30 cellular contexts compared by ENCODE assay signal in the genomic region with DNA sequence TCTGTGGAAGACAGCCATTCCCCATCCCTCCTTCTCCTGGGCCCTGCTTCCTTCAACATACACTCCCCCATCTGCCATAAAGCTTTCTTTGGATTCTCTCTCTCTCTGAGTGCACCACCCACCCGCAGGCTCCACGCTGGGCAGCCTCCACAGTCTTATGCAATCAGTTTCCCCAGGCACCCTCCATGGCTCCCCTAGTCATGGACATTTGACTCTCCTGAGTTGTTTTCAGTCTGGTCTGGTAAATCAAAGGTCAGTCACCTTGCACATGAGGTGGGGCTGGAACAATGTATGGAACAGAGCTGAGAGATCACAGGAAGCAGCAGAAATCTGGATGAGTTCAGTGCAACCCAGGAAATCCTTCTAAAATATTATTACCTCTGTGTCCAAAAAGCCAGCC.
"Had no signal": no experiment of that assay in that cellular context is flagged by ENCODE, and none has a peak within 500 bp of the region (broad histone marks: within the 10 kb centered on the region; RNA-seq: fewer than 3 reads in every experiment).

No MANE protein-coding gene starts in this region.

- H3K4me1 ChIP-seq: breast epithelium, colonic mucosa, esophagus muscularis mucosa, gastroesophageal sphincter, heart right ventricle had no signal

- H3K36me3 Mint-ChIP-seq: activated CD4-positive, alpha-beta memory T cell treated with anti-CD3 and anti-CD28 coated beads for 36 hours; activated naive CD4-positive, alpha-beta T cell treated with anti-CD3 and anti-CD28 coated beads, Interleukin-2, amount 10 ng/mL, durations not matched to agents 7 days and 5 days; activated naive CD4-positive, alpha-beta T cell treated with anti-CD3 and anti-CD28 coated beads, Interleukin-2, amount 50 U/mL, for 72 hours; activated naive CD8-positive, alpha-beta T cell treated with anti-CD3 and anti-CD28 coated beads, Interleukin-2, amount 10 ng/mL, durations not matched to agents 7 days and 5 days; brain had no signal

- H3K27ac ChIP-seq: breast epithelium, cardiac muscle cell, colonic mucosa, esophagus muscularis mucosa, gastroesophageal sphincter, heart right ventricle had no signal

- H3K9me3 ChIP-seq: breast epithelium, colonic mucosa, esophagus muscularis mucosa, gastroesophageal sphincter had no signal

- H3K9me3 Mint-ChIP-seq: activated CD4-positive, alpha-beta memory T cell treated with anti-CD3 and anti-CD28 coated beads for 36 hours; activated CD4-positive, alpha-beta T cell treated with anti-CD3 and anti-CD28 coated beads, Interleukin-2, amount 10 ng/mL, durations not matched to agents 24 days and 14 days; activated naive CD4-positive, alpha-beta T cell treated with anti-CD3 and anti-CD28 coated beads, Interleukin-2, amount 10 ng/mL, durations not matched to agents 7 days and 5 days; activated naive CD4-positive, alpha-beta T cell treated with anti-CD3 and anti-CD28 coated beads, Interleukin-2, amount 50 U/mL, for 72 hours; activated naive CD8-positive, alpha-beta T cell treated with anti-CD3 and anti-CD28 coated beads, Interleukin-2, amount 10 ng/mL, durations not matched to agents 7 days and 5 days; activated T-cell treated with anti-CD3 and anti-CD28 coated beads, Interleukin-2, amount 50 U/mL, for 24 hours; activated T-cell treated with anti-CD3 and anti-CD28 coated beads, Interleukin-2, amount 50 U/mL, for 72 hours had no signal

- DNase-seq: activated CD4-positive, alpha-beta memory T cell treated with anti-CD3 and anti-CD28 coated beads for 36 hours; activated CD4-positive, alpha-beta T cell treated with anti-CD3 and anti-CD28 coated beads for 36 hours; activated CD4-positive, alpha-beta T cell treated with anti-CD3 and anti-CD28 coated beads, Interleukin-2, amount 10 ng/mL, durations not matched to agents 24 days and 14 days; activated CD4-positive, CD25-positive, alpha-beta regulatory T cell; activated CD4-positive, CD25-positive, alpha-beta regulatory T cell treated with anti-CD3 and anti-CD28 coated beads, Interleukin-2, amount 50 U/mL, for 72 hours; activated CD8-positive, alpha-beta memory T cell treated with anti-CD3 and anti-CD28 coated beads, Interleukin-2, amount 50 U/mL, for 48 hours; activated gamma-delta T cell; activated naive CD4-positive, alpha-beta T cell; activated naive CD4-positive, alpha-beta T cell treated with anti-CD3 and anti-CD28 coated beads, Interleukin-2, amount 10 ng/mL, durations not matched to agents 7 days and 5 days; activated naive CD8-positive, alpha-beta T cell treated with anti-CD3 and anti-CD28 coated beads, Interleukin-2, amount 10 ng/mL, durations not matched to agents 7 days and 5 days; activated T-cell treated with anti-CD3 and anti-CD28 coated beads for 4 hours; activated T-cell treated with anti-CD3 and anti-CD28 coated beads, Interleukin-2, amount 50 U/mL, for 24 hours; activated T-cell treated with anti-CD3 and anti-CD28 coated beads, Interleukin-2, amount 50 U/mL, for 72 hours; amniotic stem cell; central memory CD4-positive, alpha-beta T cell; cerebellar nuclear complex; colonic mucosa; effector memory CD4-positive, alpha-beta T cell; endodermal cell; erythroblast; foreskin melanocyte; heart right ventricle; T-helper 2 cell had no signal

- H3K27me3 Mint-ChIP-seq: activated CD4-positive, alpha-beta memory T cell treated with anti-CD3 and anti-CD28 coated beads for 36 hours; activated T-cell treated with anti-CD3 and anti-CD28 coated beads, Interleukin-2, amount 50 U/mL, for 24 hours had no signal

- H3K4me1 Mint-ChIP-seq: activated CD4-positive, alpha-beta T cell treated with anti-CD3 and anti-CD28 coated beads for 36 hours; activated CD4-positive, alpha-beta T cell treated with anti-CD3 and anti-CD28 coated beads, Interleukin-2, amount 10 ng/mL, durations not matched to agents 24 days and 14 days; activated naive CD4-positive, alpha-beta T cell treated with anti-CD3 and anti-CD28 coated beads, Interleukin-2, amount 10 ng/mL, durations not matched to agents 7 days and 5 days; activated naive CD8-positive, alpha-beta T cell treated with anti-CD3 and anti-CD28 coated beads, Interleukin-2, amount 10 ng/mL, durations not matched to agents 7 days and 5 days; brain; endodermal cell had no signal

- H3K27ac Mint-ChIP-seq: activated CD4-positive, alpha-beta memory T cell treated with anti-CD3 and anti-CD28 coated beads for 36 hours; activated CD4-positive, alpha-beta T cell treated with anti-CD3 and anti-CD28 coated beads for 36 hours; activated CD4-positive, alpha-beta T cell treated with anti-CD3 and anti-CD28 coated beads, Interleukin-2, amount 10 ng/mL, durations not matched to agents 24 days and 14 days; activated naive CD4-positive, alpha-beta T cell treated with anti-CD3 and anti-CD28 coated beads, Interleukin-2, amount 10 ng/mL, durations not matched to agents 7 days and 5 days; activated naive CD4-positive, alpha-beta T cell treated with anti-CD3 and anti-CD28 coated beads, Interleukin-2, amount 50 U/mL, for 72 hours; activated naive CD8-positive, alpha-beta T cell treated with anti-CD3 and anti-CD28 coated beads, Interleukin-2, amount 10 ng/mL, durations not matched to agents 7 days and 5 days; activated T-cell treated with anti-CD3 and anti-CD28 coated beads, Interleukin-2, amount 50 U/mL, for 24 hours; activated T-cell treated with anti-CD3 and anti-CD28 coated beads, Interleukin-2, amount 50 U/mL, for 72 hours; brain; endodermal cell had no signal

- ATAC-seq: activated CD4-positive, alpha-beta T cell treated with anti-CD3 and anti-CD28 coated beads for 36 hours; activated naive CD4-positive, alpha-beta T cell treated with anti-CD3 and anti-CD28 coated beads, Interleukin-2, amount 50 U/mL, for 72 hours; activated T-cell treated with anti-CD3 and anti-CD28 coated beads, Interleukin-2, amount 50 U/mL, for 72 hours; gastroesophageal sphincter; heart right ventricle had no signal

- H3K4me3 Mint-ChIP-seq: activated CD4-positive, alpha-beta memory T cell treated with anti-CD3 and anti-CD28 coated beads for 36 hours; activated CD4-positive, alpha-beta T cell treated with anti-CD3 and anti-CD28 coated beads for 36 hours; activated CD4-positive, alpha-beta T cell treated with anti-CD3 and anti-CD28 coated beads, Interleukin-2, amount 10 ng/mL, durations not matched to agents 24 days and 14 days; activated naive CD4-positive, alpha-beta T cell treated with anti-CD3 and anti-CD28 coated beads, Interleukin-2, amount 10 ng/mL, durations not matched to agents 7 days and 5 days; activated naive CD8-positive, alpha-beta T cell treated with anti-CD3 and anti-CD28 coated beads, Interleukin-2, amount 10 ng/mL, durations not matched to agents 7 days and 5 days; activated T-cell treated with anti-CD3 and anti-CD28 coated beads, Interleukin-2, amount 50 U/mL, for 24 hours; activated T-cell treated with anti-CD3 and anti-CD28 coated beads, Interleukin-2, amount 50 U/mL, for 72 hours; brain; endodermal cell had no signal

- H3K4me3 ChIP-seq: breast epithelium, cardiac muscle cell, colonic mucosa, dorsolateral prefrontal cortex, esophagus muscularis mucosa, gastroesophageal sphincter, heart right ventricle had no signal

- H3K36me3 ChIP-seq: breast epithelium, cardiac muscle cell, colonic mucosa, esophagus muscularis mucosa, gastroesophageal sphincter, heart right ventricle had no signal

- H3K27me3 ChIP-seq: breast epithelium, cardiac muscle cell, colonic mucosa, heart right ventricle had no signal
